ENCODE assay signal across 12 cellular contexts in the genomic region with DNA sequence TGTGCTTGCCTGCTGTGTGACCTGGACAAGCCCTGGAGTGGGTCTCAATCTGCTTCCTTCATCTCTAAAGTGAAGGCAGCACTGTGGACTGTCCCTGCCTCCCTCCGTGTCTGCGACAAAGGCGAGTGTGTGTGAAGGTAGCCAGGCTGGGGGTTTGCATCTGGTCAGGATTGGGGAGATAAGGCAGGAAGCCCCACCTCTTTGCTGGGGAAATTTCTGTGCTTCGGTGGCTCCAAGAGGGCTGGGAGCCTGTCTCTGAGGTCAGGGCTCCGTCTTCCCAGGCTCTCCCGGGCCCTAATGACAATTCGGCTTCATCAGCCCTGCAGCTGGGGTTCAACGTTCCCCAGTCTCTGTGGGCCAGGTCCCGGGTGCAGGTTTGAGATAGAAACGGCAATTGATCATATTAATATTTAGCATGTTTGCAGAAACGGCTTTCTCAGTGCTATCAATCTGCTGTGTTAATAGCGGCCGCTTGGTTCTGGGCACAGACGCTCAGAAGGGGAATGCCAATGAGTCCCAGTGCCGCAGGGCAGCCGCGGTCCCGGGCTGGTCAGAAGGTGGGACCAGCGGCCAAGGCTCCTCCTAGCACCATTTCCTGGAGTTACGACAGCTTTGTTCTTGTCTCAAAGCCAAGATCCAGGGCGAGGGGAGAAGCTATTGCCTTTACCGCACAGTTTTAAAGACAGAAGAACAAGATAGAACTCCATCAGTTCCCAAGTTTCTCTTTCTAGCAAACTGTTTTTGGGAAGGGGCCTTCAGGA.
A peak's percentile ranks its signal among the peaks of the same experiment; 100 is the strongest.
DNase-seq lines count a peak whose midpoint lies in the region; ATAC-seq and TF ChIP-seq lines count a peak whose summit lies in the region.
"Had no signal": no experiment of that assay in that cellular context is flagged by ENCODE, and none has a peak within 500 bp of the region (broad histone marks: within the 10 kb centered on the region; RNA-seq: fewer than 3 reads in every experiment).

No MANE protein-coding gene starts in this region.

- TF ChIP-seq CTCF in thoracic aorta (IDR thresholded peaks at IDR 0.05): peak; percentile 39
- no peak for TF ChIP-seq CTCF in SK-N-SH (IDR thresholded peaks at IDR 0.05)

- CTCF ChIA-PET in SK-N-SH (lab: Yijun Ruan, JAX): no interaction called here

- no peaks in the 10 kb centered on the region for H4K20me1 ChIP-seq in SK-N-SH (ENCODE audit: insufficient read depth)

- H2AFZ ChIP-seq in SK-N-SH (ENCODE audit: low read depth): no peak overlapping the region

- TF ChIP-seq RAD21 in SK-N-SH (IDR thresholded peaks at IDR 0.05; ENCODE audit: low read length): no peak

- TF ChIP-seq EP300 in SK-N-SH (IDR thresholded peaks at IDR 0.05; ENCODE audit: borderline replicate concordance in 1 of 2, low read depth in 1 of 2, low read length in 1 of 2): no peak

- 32% methylated on average over 21 of the region's 22 CpGs for WGBS in SK-N-SH (ENCODE audit: low lambda C conversion rate)

- H3K36me3 ChIP-seq in duodenal mucosa (ENCODE audit: control insufficient read depth in 1 of 2, insufficient read depth in 2 of 2, low read length in 2 of 2) (no peaks in the 10 kb centered on the region), thoracic aorta (no peaks in the 10 kb centered on the region), SK-N-SH (replicated peaks in 1 of 2; ENCODE audit: control insufficient read depth in 1 of 2, insufficient read depth in 2 of 2, low read length in 1 of 2) (no peaks in the 10 kb centered on the region)
- H3K36me3 ChIP-seq: right lobe of liver had no signal

- DNase-seq in NCI-H460 (ENCODE audit: extremely low read depth, low read depth) (peak; percentile 2), medulla oblongata (ENCODE audit: extremely low spot score) (peak; percentile 89), thoracic aorta (ENCODE audit: low spot score) (peak; percentile 65), SK-N-SH (no peak), activated T-cell treated with anti-CD3 and anti-CD28 coated beads for 4 hours (no peak), DMS53 (lab: John Stamatoyannopoulos, UW) (no peak)
- DNase-seq in activated CD4-positive, alpha-beta T cell treated with anti-CD3 and anti-CD28 coated beads, Interleukin-2, amount 50 U/mL, for 48 hours: no peak
- DNase-seq: activated CD4-positive, alpha-beta T cell treated with anti-CD3 and anti-CD28 coated beads, Interleukin-2, amount 10 ng/mL, durations not matched to agents 7 days and 5 days; activated naive CD8-positive, alpha-beta T cell treated with anti-CD3 and anti-CD28 coated beads for 36 hours; stimulated activated naive B cell treated with anti-CD40 and anti-IgM and Interleukin-4, amounts not matched to agents 10 μg/mL and 1 μg/mL and 100 μg/mL, for 72 hours had no signal

- no peaks in the 10 kb centered on the region for H3F3A ChIP-seq in SK-N-SH (replicated peaks; ENCODE audit: insufficient read depth)

- H3K9me3 ChIP-seq in duodenal mucosa (ENCODE audit: control insufficient read depth in 1 of 2, low read length in 2 of 2) (no peaks in the 10 kb centered on the region), thoracic aorta (no peaks in the 10 kb centered on the region), SK-N-SH (no peaks in the 10 kb centered on the region)
- H3K9me3 ChIP-seq: right lobe of liver had no signal

- H3K27me3 ChIP-seq in duodenal mucosa (ENCODE audit: control insufficient read depth in 1 of 2, insufficient read depth in 2 of 2, low read length in 2 of 2) (no peaks in the 10 kb centered on the region), thoracic aorta (replicated peaks; ENCODE audit: insufficient read depth) (no peaks in the 10 kb centered on the region), SK-N-SH (ENCODE audit: insufficient read depth) (no peaks in the 10 kb centered on the region)
- H3K27me3 ChIP-seq: right lobe of liver had no signal

- H3K4me3 ChIP-seq in duodenal mucosa (ENCODE audit: low read depth in 1 of 2, low read length in 2 of 2): peak overlapping the region; percentile 9 to 24
- H3K4me3 ChIP-seq in thoracic aorta: peak overlapping the region; percentile 51
- no peak overlapping the region for H3K4me3 ChIP-seq in SK-N-SH (ENCODE audit: low read depth in 2 of 2, low read length in 1 of 2)
- H3K4me3 ChIP-seq: right lobe of liver had no signal

- H3K9me2 ChIP-seq in SK-N-SH: no peaks in the 10 kb centered on the region

- peak overlapping the region in 1 of 2 donors; percentile 35 for H3K9ac ChIP-seq in duodenal mucosa (ENCODE audit: low read depth in 1 of 2, low read length in 2 of 2)
- H3K9ac ChIP-seq in SK-N-SH: no peak overlapping the region

- H3K4me2 ChIP-seq in SK-N-SH: no peak overlapping the region

- POLR2A ChIA-PET in SK-N-SH (lab: Yijun Ruan, JAX): no interaction called here

- peak; percentile 66 for ATAC-seq in thoracic aorta (ENCODE audit: insufficient number of reproducible peaks, low FRiP score, low read depth)
- ATAC-seq: stimulated activated naive B cell treated with anti-CD40 and anti-IgM and Interleukin-4, amounts not matched to agents 10 μg/mL and 1 μg/mL and 100 μg/mL, for 72 hours had no signal

- H3K79me2 ChIP-seq in SK-N-SH (ENCODE audit: insufficient read depth): no peaks in the 10 kb centered on the region

- H3K4me1 ChIP-seq in duodenal mucosa (ENCODE audit: control insufficient read depth in 1 of 2, insufficient read depth in 2 of 2, low read length in 2 of 2): peaks cover 41 to 48% of the 10 kb centered on the region in 2 donors
- peaks cover 39 to 64% of the 10 kb centered on the region in 2 donors for H3K4me1 ChIP-seq in thoracic aorta (ENCODE audit: control insufficient read depth in 1 of 2, low read depth in 2 of 2)
- H3K4me1 ChIP-seq in SK-N-SH (ENCODE audit: control insufficient read depth in 1 of 2, insufficient read depth in 2 of 2, low read depth in 1 of 2, low read length in 1 of 2): peaks cover 0 to 4% of the 10 kb centered on the region in 2 experiments; a peak in 1 of 4 replicates

- no peak overlapping the region for H3K27ac ChIP-seq in duodenal mucosa (ENCODE audit: low read depth, low read length)
- H3K27ac ChIP-seq in thoracic aorta: peak overlapping the region; percentile 91
- no peak overlapping the region for H3K27ac ChIP-seq in SK-N-SH (ENCODE audit: low read depth in 2 of 2, low read length in 1 of 2)

TF ChIP-seq in SK-N-SH, 30 proteins besides CTCF, POLR2A, EP300 and RAD21 (continues in another document):
- TF ChIP-seq, protein P1, sequence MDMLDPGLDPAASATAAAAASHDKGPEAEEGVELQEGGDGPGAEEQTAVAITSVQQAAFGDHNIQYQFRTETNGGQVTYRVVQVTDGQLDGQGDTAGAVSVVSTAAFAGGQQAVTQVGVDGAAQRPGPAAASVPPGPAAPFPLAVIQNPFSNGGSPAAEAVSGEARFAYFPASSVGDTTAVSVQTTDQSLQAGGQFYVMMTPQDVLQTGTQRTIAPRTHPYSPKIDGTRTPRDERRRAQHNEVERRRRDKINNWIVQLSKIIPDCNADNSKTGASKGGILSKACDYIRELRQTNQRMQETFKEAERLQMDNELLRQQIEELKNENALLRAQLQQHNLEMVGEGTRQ (IDR thresholded peaks at IDR 0.05; ENCODE audit: borderline replicate concordance, low read depth, low read length): no peak
- TF ChIP-seq POLR2AphosphoS5 (IDR thresholded peaks at IDR 0.05; ENCODE audit: low read depth, low read length) (no peak), FOXJ3 (CRISPR knock-in tag; IDR thresholded peaks at IDR 0.05) (no peak), MXI1 (IDR thresholded peaks at IDR 0.05; ENCODE audit: low read depth, low read length) (no peak), TEAD4 (IDR thresholded peaks at IDR 0.05; ENCODE audit: borderline replicate concordance, insufficient read depth) (no peak), RFX5 (IDR thresholded peaks at IDR 0.05; ENCODE audit: low read length) (no peak), GABPA (IDR thresholded peaks at IDR 0.05; ENCODE audit: low read depth) (no peak), MEF2A (IDR thresholded peaks at IDR 0.05; ENCODE audit: borderline replicate concordance, low read depth) (no peak), CHD2 (IDR thresholded peaks at IDR 0.05; ENCODE audit: low read length, partially characterized antibody) (no peak), YY1 (IDR thresholded peaks at IDR 0.05; ENCODE audit: low read depth) (no peak), NFIC (IDR thresholded peaks at IDR 0.05; ENCODE audit: borderline replicate concordance) (no peak), ELF1 (IDR thresholded peaks at IDR 0.05) (no peak), GATA2 (CRISPR knock-in tag; IDR thresholded peaks at IDR 0.05) (no peak), JUND (IDR thresholded peaks at IDR 0.05) (no peak), FOXM1 (IDR thresholded peaks at IDR 0.05; ENCODE audit: low read depth) (no peak)
- TF ChIP-seq, protein P2, sequence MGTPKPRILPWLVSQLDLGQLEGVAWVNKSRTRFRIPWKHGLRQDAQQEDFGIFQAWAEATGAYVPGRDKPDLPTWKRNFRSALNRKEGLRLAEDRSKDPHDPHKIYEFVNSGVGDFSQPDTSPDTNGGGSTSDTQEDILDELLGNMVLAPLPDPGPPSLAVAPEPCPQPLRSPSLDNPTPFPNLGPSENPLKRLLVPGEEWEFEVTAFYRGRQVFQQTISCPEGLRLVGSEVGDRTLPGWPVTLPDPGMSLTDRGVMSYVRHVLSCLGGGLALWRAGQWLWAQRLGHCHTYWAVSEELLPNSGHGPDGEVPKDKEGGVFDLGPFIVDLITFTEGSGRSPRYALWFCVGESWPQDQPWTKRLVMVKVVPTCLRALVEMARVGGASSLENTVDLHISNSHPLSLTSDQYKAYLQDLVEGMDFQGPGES (IDR thresholded peaks at IDR 0.05; ENCODE audit: low read depth, low read length): no peak
- TF ChIP-seq, protein P3, sequence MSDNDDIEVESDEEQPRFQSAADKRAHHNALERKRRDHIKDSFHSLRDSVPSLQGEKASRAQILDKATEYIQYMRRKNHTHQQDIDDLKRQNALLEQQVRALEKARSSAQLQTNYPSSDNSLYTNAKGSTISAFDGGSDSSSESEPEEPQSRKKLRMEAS (IDR thresholded peaks at IDR 0.05; ENCODE audit: low read depth): no peak
- TF ChIP-seq, protein P4, sequence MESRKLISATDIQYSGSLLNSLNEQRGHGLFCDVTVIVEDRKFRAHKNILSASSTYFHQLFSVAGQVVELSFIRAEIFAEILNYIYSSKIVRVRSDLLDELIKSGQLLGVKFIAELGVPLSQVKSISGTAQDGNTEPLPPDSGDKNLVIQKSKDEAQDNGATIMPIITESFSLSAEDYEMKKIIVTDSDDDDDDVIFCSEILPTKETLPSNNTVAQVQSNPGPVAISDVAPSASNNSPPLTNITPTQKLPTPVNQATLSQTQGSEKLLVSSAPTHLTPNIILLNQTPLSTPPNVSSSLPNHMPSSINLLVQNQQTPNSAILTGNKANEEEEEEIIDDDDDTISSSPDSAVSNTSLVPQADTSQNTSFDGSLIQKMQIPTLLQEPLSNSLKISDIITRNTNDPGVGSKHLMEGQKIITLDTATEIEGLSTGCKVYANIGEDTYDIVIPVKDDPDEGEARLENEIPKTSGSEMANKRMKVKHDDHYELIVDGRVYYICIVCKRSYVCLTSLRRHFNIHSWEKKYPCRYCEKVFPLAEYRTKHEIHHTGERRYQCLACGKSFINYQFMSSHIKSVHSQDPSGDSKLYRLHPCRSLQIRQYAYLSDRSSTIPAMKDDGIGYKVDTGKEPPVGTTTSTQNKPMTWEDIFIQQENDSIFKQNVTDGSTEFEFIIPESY (IDR thresholded peaks at IDR 0.05; ENCODE audit: borderline replicate concordance, low read depth): no peak

Comparison
In these comparisons a context has a peak if more than half of its experiments do, and no peak if none do; other contexts are left out.
1. DNase-seq: peak in NCI-H460 (single experiment), medulla oblongata (single experiment) and thoracic aorta (single experiment); none in SK-N-SH (single experiment), activated T-cell treated with anti-CD3 and anti-CD28 coated beads for 4 hours (single experiment), DMS53 (single experiment) and activated CD4-positive, alpha-beta T cell treated with anti-CD3 and anti-CD28 coated beads, Interleukin-2, amount 50 U/mL, for 48 hours (0 of 2).
2. H3K27ac ChIP-seq: peak in thoracic aorta (2 of 2); none in duodenal mucosa (single experiment) and SK-N-SH (0 of 2).
3. H3K4me3 ChIP-seq: peak in duodenal mucosa (2 of 2) and thoracic aorta (single experiment); none in SK-N-SH (0 of 2).